In genomic region chr6:136607932-136608772, GRCh38 we compare ENCODE assay signal across 8 cellular contexts. TPM values are rescaled to one million over a fixed set of nuclear protein-coding genes. Genes with fewer than 3 reads are reported as not detected.
DNase-seq lines count a peak whose midpoint lies in the region; ATAC-seq and TF ChIP-seq lines count a peak whose summit lies in the region.

No MANE protein-coding gene starts in this region.

- no peak overlapping the region for H3K4ac ChIP-seq in mesendoderm (ENCODE audit: low read depth, low read length)

- peaks cover 3% of the 10 kb centered on the region for H3K4me1 ChIP-seq in mesendoderm (ENCODE audit: control insufficient read depth, low read depth, low read length)

- peaks cover 25% of the 10 kb centered on the region for H3K4me1 Mint-ChIP-seq in activated CD4-positive, alpha-beta T cell treated with anti-CD3 and anti-CD28 coated beads, Interleukin-2, amount 10 ng/mL, durations not matched to agents 7 days and 5 days

- DNase-seq in ACHN (peak; percentile 76), NCI-H460 (ENCODE audit: extremely low read depth, low read depth) (peak; percentile 69), dorsolateral prefrontal cortex (peak in 9 of 10 donors; percentile 46 to 78 (median 67)), mesendoderm (peak; percentile 87)
- peak; percentile 84 for DNase-seq in activated CD4-positive, alpha-beta T cell treated with anti-CD3 and anti-CD28 coated beads, Interleukin-2, amount 10 ng/mL, durations not matched to agents 7 days and 5 days
- DNase-seq in stimulated activated CD8-positive, alpha-beta memory T cell treated with anti-CD3 and anti-CD28 coated beads, Interleukin-4, amount 100 ng/mL, for 4 hours (ENCODE audit: low read depth in 2 of 2, low spot score in 1 of 2) = peak; percentile 49 to 66

- WGBS in mesendoderm (ENCODE audit: extremely low coverage, insufficient coverage, low lambda C conversion rate) = no CpG with 5 or more reads among the region's 12 CpGs

- POLR2A ChIA-PET in activated CD4-positive, alpha-beta T cell treated with anti-CD3 and anti-CD28 coated beads, Interleukin-2, amount 10 ng/mL, durations not matched to agents 7 days and 5 days (lab: Charles Lee) = no interaction called here

- no peak overlapping the region for H3K27ac Mint-ChIP-seq in activated CD4-positive, alpha-beta T cell treated with anti-CD3 and anti-CD28 coated beads, Interleukin-2, amount 10 ng/mL, durations not matched to agents 7 days and 5 days

- H4K5ac ChIP-seq in mesendoderm (ENCODE audit: low read length) = no peak overlapping the region

- H2AK5ac ChIP-seq in mesendoderm (ENCODE audit: low read length) = no peak overlapping the region

- no peak overlapping the region for H3K18ac ChIP-seq in mesendoderm (ENCODE audit: low read length)

- H3K79me2 ChIP-seq in mesendoderm (ENCODE audit: control insufficient read depth, insufficient read depth, low read length) = no peaks in the 10 kb centered on the region

- H3K23ac ChIP-seq in mesendoderm (ENCODE audit: low read length) = no peak overlapping the region

- H3K27ac ChIP-seq in dorsolateral prefrontal cortex (no peak overlapping the region), mesendoderm (ENCODE audit: low read depth, low read length) (no peak overlapping the region)

- no peaks in the 10 kb centered on the region for H3K27me3 ChIP-seq in dorsolateral prefrontal cortex
- no peaks in the 10 kb centered on the region for H3K27me3 ChIP-seq in mesendoderm (ENCODE audit: insufficient read depth, low read length, poor library complexity)

- H3K9ac ChIP-seq in mesendoderm (ENCODE audit: low read length) = no peak overlapping the region

- ATAC-seq in GM18502 (IDR thresholded peaks at IDR 0.05; ENCODE audit: poor library complexity, unreplicated experiment) (peak; percentile 91), HG02981 (IDR thresholded peaks at IDR 0.05; ENCODE audit: unreplicated experiment) (peak; percentile 89)

- peak; percentile 33 to 78 (median 68) for TF ChIP-seq CTCF in dorsolateral prefrontal cortex (IDR thresholded peaks at IDR 0.05 in 54 of 56, conservative IDR thresholded peaks at IDR 0.05 in 2 of 56; ENCODE audit: low read depth in 1 of 56, partially characterized antibody in 56 of 56)

- no peak overlapping the region for H2BK120ac ChIP-seq in mesendoderm (ENCODE audit: low read depth, low read length)

- no peak overlapping the region for H4K8ac ChIP-seq in mesendoderm (ENCODE audit: low read depth, low read length)

- peaks cover 45% of the 10 kb centered on the region for H3K36me3 Mint-ChIP-seq in activated CD4-positive, alpha-beta T cell treated with anti-CD3 and anti-CD28 coated beads, Interleukin-2, amount 10 ng/mL, durations not matched to agents 7 days and 5 days (ENCODE audit: low read depth)

- H3K79me1 ChIP-seq in mesendoderm (ENCODE audit: low read length) = no peaks in the 10 kb centered on the region

- H2BK15ac ChIP-seq in mesendoderm (replicated peaks; ENCODE audit: low read depth) = no peak overlapping the region

- CTCF ChIA-PET in activated CD4-positive, alpha-beta T cell treated with anti-CD3 and anti-CD28 coated beads, Interleukin-2, amount 10 ng/mL, durations not matched to agents 7 days and 5 days (lab: Charles Lee) = interaction anchor here (0.6 to 2.1 kb wide), 4 partner anchors 11 to 184 kb away, joined by 3 to 9 read pairs (median 4); partner anchors contain the start of gene MAP3K5

- no peaks in the 10 kb centered on the region for H3K27me3 Mint-ChIP-seq in activated CD4-positive, alpha-beta T cell treated with anti-CD3 and anti-CD28 coated beads, Interleukin-2, amount 10 ng/mL, durations not matched to agents 7 days and 5 days

- no peaks in the 10 kb centered on the region for H3K9me3 Mint-ChIP-seq in activated CD4-positive, alpha-beta T cell treated with anti-CD3 and anti-CD28 coated beads, Interleukin-2, amount 10 ng/mL, durations not matched to agents 7 days and 5 days

- no peak overlapping the region for H3K4me3 ChIP-seq in dorsolateral prefrontal cortex
- H3K4me3 ChIP-seq in mesendoderm (ENCODE audit: low read length) = no peak overlapping the region

- no peak overlapping the region for H3K4me2 ChIP-seq in mesendoderm (ENCODE audit: low read length)

- intact Hi-C loops in dorsolateral prefrontal cortex (cut with DNase I) = loop anchor here in 1 of 2 donors (10.0 kb wide), 1 partner anchor 187 kb away; the partner anchor contains the start of gene MAP3K5

- H3K56ac ChIP-seq in mesendoderm (ENCODE audit: low read length) = no peak overlapping the region

- in situ Hi-C loops in ACHN (cut with HindIII; ENCODE audit: low pct_ligation_motif_present, low pct_unique_long_range_greater_than_20kb, low sequenced_read_pairs) = no loop called here

- no peak overlapping the region for H2BK5ac ChIP-seq in mesendoderm (ENCODE audit: low read length)

- H3K36me3 ChIP-seq in mesendoderm (ENCODE audit: control insufficient read depth, insufficient read depth, low read length) = no peaks in the 10 kb centered on the region

- H3K4me3 Mint-ChIP-seq in activated CD4-positive, alpha-beta T cell treated with anti-CD3 and anti-CD28 coated beads, Interleukin-2, amount 10 ng/mL, durations not matched to agents 7 days and 5 days = no peak overlapping the region

RNA-seq across cellular contexts. Expression of gene MAP7, which starts 57.9 kb away (rescaled TPM):
- 57.8 and 60.7 TPM in 2 replicates for total RNA-seq in NCI-H460 (2014; rRNA removed; shearing (Covaris generic))
- 39.9 and 41.6 TPM in 2 replicates for polyA plus RNA-seq in NCI-H460 (2014; cell fraction: nucleus; rRNA removed)
- total RNA-seq in activated CD4-positive, alpha-beta T cell treated with anti-CD3 and anti-CD28 coated beads, Interleukin-2, amount 10 ng/mL, durations not matched to agents 7 days and 5 days = 1 to 10 TPM; 2.1 to 2.3 TPM
- total RNA-seq in dorsolateral prefrontal cortex = 100 to 1,000 TPM in 67 of 120 experiments, 10 to 100 TPM in 53; 56.8 to 230 (median 104) TPM
- 33.0 TPM for polyA plus RNA-seq in mesendoderm (2013, experiment 1 of 2)
- polyA plus RNA-seq in mesendoderm (2013, experiment 2 of 2) = 32.5 TPM

Comparison
In these comparisons a context has a peak if more than half of its experiments do, and no peak if none do; other contexts are left out.
1. RNA of gene MAP7, which starts 57.9 kb away (total RNA-seq): 56.8 to 230 TPM in dorsolateral prefrontal cortex and 57.8 to 60.7 TPM in NCI-H460; 2.1 to 2.3 TPM in activated CD4-positive, alpha-beta T cell treated with anti-CD3 and anti-CD28 coated beads, Interleukin-2, amount 10 ng/mL, durations not matched to agents 7 days and 5 days; every median in the first group is over 10 times any median in the second.
2. Peak in every context shown above with its lines, with median percentiles within 50 percentile points of each other: DNase-seq.